In genomic region chr3:42214064-42214463, GRCh38 we compare ENCODE assay signal across 1 cellular context.
TF ChIP-seq lines count a peak whose summit lies in the region.

No MANE protein-coding gene starts in this region.

TF ChIP-seq in SK-N-SH treated with all-trans-retinoic acid at 6 μM for 48 hours, 23 proteins besides CTCF, POLR2A, EP300 and RAD21 (continued from another document):
- TF ChIP-seq PATZ1 (CRISPR knock-in tag; IDR thresholded peaks at IDR 0.05; ENCODE audit: borderline replicate concordance) (no peak), ZNF8 (CRISPR knock-in tag; IDR thresholded peaks at IDR 0.05) (no peak), ISL1 (CRISPR knock-in tag; IDR thresholded peaks at IDR 0.05) (no peak), BACH2 (CRISPR knock-in tag; IDR thresholded peaks at IDR 0.05; ENCODE audit: borderline replicate concordance) (no peak), POU6F1 (CRISPR knock-in tag; IDR thresholded peaks at IDR 0.05; ENCODE audit: borderline replicate concordance, low read depth) (no peak), ARNTL (CRISPR knock-in tag; IDR thresholded peaks at IDR 0.05; ENCODE audit: borderline replicate concordance, low read depth) (no peak), ZNF70 (CRISPR knock-in tag; IDR thresholded peaks at IDR 0.05) (no peak), ESRRG (CRISPR knock-in tag; IDR thresholded peaks at IDR 0.05) (no peak), TSHZ2 (CRISPR knock-in tag; IDR thresholded peaks at IDR 0.05) (no peak), ZC3H10 (CRISPR knock-in tag; IDR thresholded peaks at IDR 0.05) (no peak), OSR1 (CRISPR knock-in tag; IDR thresholded peaks at IDR 0.05) (no peak), ZFP3 (CRISPR knock-in tag; IDR thresholded peaks at IDR 0.05) (no peak)
